In the genomic region with DNA sequence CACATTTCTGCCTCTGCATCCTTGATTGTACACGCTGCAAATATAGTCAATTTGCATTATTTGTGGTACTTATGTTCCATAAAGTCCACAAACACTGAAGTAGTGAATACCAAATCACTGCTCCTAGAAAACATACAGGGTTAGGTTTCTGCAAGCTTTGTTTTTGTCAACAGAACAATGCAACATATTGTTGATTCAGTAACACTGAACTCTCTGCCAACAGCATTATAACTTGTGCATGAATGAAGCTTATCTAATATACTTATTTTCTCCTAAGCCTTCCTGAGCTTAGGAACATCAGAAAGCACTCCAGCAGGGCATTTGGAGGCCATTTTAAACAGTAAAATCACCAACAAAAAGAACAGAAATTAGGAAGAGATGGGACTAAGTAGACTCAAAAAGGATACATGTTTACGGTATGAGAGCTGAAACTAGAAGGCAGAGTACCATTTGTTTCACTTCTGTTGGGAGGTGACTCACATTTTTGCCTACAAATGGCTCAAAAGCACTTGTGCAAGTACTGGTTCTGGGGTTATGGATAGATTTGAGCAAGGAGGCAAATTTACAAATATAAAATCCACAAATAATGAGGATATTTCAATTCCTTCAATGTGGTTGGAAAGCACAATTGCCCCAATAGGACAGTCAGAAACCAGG, we compare ENCODE assay signal across 13 cellular contexts. TPM values are rescaled to one million over a fixed set of nuclear protein-coding genes. Genes with fewer than 3 reads are reported as not detected.
A peak's percentile ranks its signal among the peaks of the same experiment; 100 is the strongest.
DNase-seq lines count a peak whose midpoint lies in the region; ATAC-seq, FAIRE-seq and TF ChIP-seq lines count a peak whose summit lies in the region.
"Had no signal": no experiment of that assay in that cellular context is flagged by ENCODE, and none has a peak within 500 bp of the region (broad histone marks: within the 10 kb centered on the region; RNA-seq: fewer than 3 reads in every experiment).

No MANE protein-coding gene starts in this region.

- FAIRE-seq in D721Med (lab: Jason Lieb, UNC), result no peak
- FAIRE-seq: GM12892 had no signal

- H3K27ac ChIP-seq in substantia nigra (ENCODE audit: low read depth, low read length, poor library complexity, severe bottlenecking), result peak overlapping the region; percentile 77
- H3K27ac ChIP-seq: neutrophil had no signal

- H3K9me3 Mint-ChIP-seq in activated T-cell treated with anti-CD3 and anti-CD28 coated beads, Interleukin-2, amount 50 U/mL, for 4 hours, result no peaks in the 10 kb centered on the region
- H3K9me3 Mint-ChIP-seq: central memory CD8-positive, alpha-beta T cell had no signal

- H3K4me1 ChIP-seq in BE2C, result no peaks in the 10 kb centered on the region

- H3K27me3 ChIP-seq in BE2C, result no peaks in the 10 kb centered on the region
- H3K27me3 ChIP-seq: neutrophil had no signal

- peaks cover 7% of the 10 kb centered on the region for H3K4me1 Mint-ChIP-seq in activated T-cell treated with anti-CD3 and anti-CD28 coated beads, Interleukin-2, amount 50 U/mL, for 4 hours (ENCODE audit: low read depth)

- H3K4me3 Mint-ChIP-seq in activated T-cell treated with anti-CD3 and anti-CD28 coated beads, Interleukin-2, amount 50 U/mL, for 4 hours, result no peak overlapping the region
- H3K4me3 Mint-ChIP-seq: central memory CD8-positive, alpha-beta T cell had no signal

- no peaks in the 10 kb centered on the region for H3K9me3 ChIP-seq in BE2C
- H3K9me3 ChIP-seq: neutrophil had no signal

- H3K4me3 ChIP-seq in BE2C (ENCODE audit: low read depth, low read length), result no peak overlapping the region

- H3K27me3 Mint-ChIP-seq in activated T-cell treated with anti-CD3 and anti-CD28 coated beads, Interleukin-2, amount 50 U/mL, for 4 hours (ENCODE audit: low read depth), result no peaks in the 10 kb centered on the region
- H3K27me3 Mint-ChIP-seq: central memory CD8-positive, alpha-beta T cell had no signal

- H3K36me3 ChIP-seq in BE2C, result peaks cover 30% of the 10 kb centered on the region

- ATAC-seq in activated T-cell treated with anti-CD3 and anti-CD28 coated beads, Interleukin-2, amount 50 U/mL, for 4 hours, result peak; percentile 66 to 80
- peak; percentile 73 for ATAC-seq in HG02759 (IDR thresholded peaks at IDR 0.05; ENCODE audit: unreplicated experiment)

- peaks cover 30% of the 10 kb centered on the region for H3K36me3 Mint-ChIP-seq in activated T-cell treated with anti-CD3 and anti-CD28 coated beads, Interleukin-2, amount 50 U/mL, for 4 hours (ENCODE audit: insufficient read depth)

- TF ChIP-seq CTCF in BE2C (IDR thresholded peaks at IDR 0.05; ENCODE audit: low read depth, low read length), result no peak
- TF ChIP-seq CTCF in D721Med (IDR thresholded peaks at IDR 0.05; ENCODE audit: insufficient read depth, missing control alignments), result no peak

- no peak for DNase-seq in activated T-cell treated with anti-CD3 and anti-CD28 coated beads, Interleukin-2, amount 50 U/mL, for 4 hours
- DNase-seq in activated T-cell treated with anti-CD3 and anti-CD28 coated beads, Interleukin-2, amount 50 U/mL, for 48 hours, result no peak
- DNase-seq in MV-4-11 (lab: John Stamatoyannopoulos, UW) (peak; percentile 73), substantia nigra (lab: John Stamatoyannopoulos, UW) (no peak), BE2C (no peak), SHP77 (lab: John Stamatoyannopoulos, UW) (no peak), D721Med (ENCODE audit: insufficient read length, low spot score) (no peak)
- DNase-seq: activated CD4-positive, CD25-positive, alpha-beta regulatory T cell treated with anti-CD3 and anti-CD28 coated beads, Interleukin-2, amount 50 U/mL, for 72 hours; Karpas-422 had no signal

RNA-seq across cellular contexts. Expression of gene COX18, which starts 14.1 kb away (rescaled TPM):
- 10 to 100 TPM; 22.1 to 25.2 (median 23.0) TPM for total RNA-seq in activated T-cell treated with anti-CD3 and anti-CD28 coated beads, Interleukin-2, amount 50 U/mL, for 4 hours
- polyA plus RNA-seq in BE2C (2012; ENCODE audit: insufficient read depth, insufficient read length, low read depth), result 13.1 TPM
